Comparison of ENCODE assay signal across 8 cellular contexts in genomic region chr5:134174841-134175839, GRCh38. TPM values are rescaled to one million over a fixed set of nuclear protein-coding genes. Genes with fewer than 3 reads are reported as not detected.
DNase-seq lines count a peak whose midpoint lies in the region; ATAC-seq and TF ChIP-seq lines count a peak whose summit lies in the region.

No MANE protein-coding gene starts in this region.

- DNase-seq in GM03348 (ENCODE audit: low spot score) = peak; percentile 44
- peak; percentile 36 for DNase-seq in NAMALWA (ENCODE audit: low spot score)
- DNase-seq in ascending aorta (ENCODE audit: low spot score in 2 of 2) = no peak
- peak; percentile 31 for DNase-seq in kidney tubule cell (ENCODE audit: low spot score)
- no peak for DNase-seq in upper lobe of left lung
- no peak for DNase-seq in GM20000 (ENCODE audit: low spot score)

- ATAC-seq in upper lobe of left lung (ENCODE audit: low FRiP score in 2 of 2) = no peak
- no peak for ATAC-seq in HG02571 (IDR thresholded peaks at IDR 0.05; ENCODE audit: unreplicated experiment)
- ATAC-seq in GM19328 (IDR thresholded peaks at IDR 0.05; ENCODE audit: unreplicated experiment) = no peak

- WGBS in upper lobe of left lung, 2 donors = 22 to 28% methylated on average over 10 of the region's 10 CpGs

- no peak for TF ChIP-seq CTCF in ascending aorta (IDR thresholded peaks at IDR 0.05)
- TF ChIP-seq CTCF in upper lobe of left lung (IDR thresholded peaks at IDR 0.05) = no peak
- TF ChIP-seq CTCF in GM20000 (IDR thresholded peaks at IDR 0.05; ENCODE audit: extremely low read depth, missing control alignments) = no peak

- no peaks in the 10 kb centered on the region for H3K27me3 ChIP-seq in ascending aorta
- no peaks in the 10 kb centered on the region for H3K27me3 ChIP-seq in upper lobe of left lung

- peak overlapping the region; percentile 95 to 99 for H3K27ac ChIP-seq in ascending aorta
- H3K27ac ChIP-seq in upper lobe of left lung = peak overlapping the region in 3 of 4 donors; percentile 98 to 100 (median 99)

- intact Hi-C loops in ascending aorta (cut with DNase I) = no loop called here

- peak overlapping the region; percentile 83 to 94 for H3K4me3 ChIP-seq in ascending aorta
- H3K4me3 ChIP-seq in upper lobe of left lung = peak overlapping the region; percentile 59 to 92 (median 75)

- H3K36me3 ChIP-seq in ascending aorta (peaks cover 26 to 34% of the 10 kb centered on the region in 2 donors), upper lobe of left lung (peaks cover 15 to 35% (median 25%) of the 10 kb centered on the region in 4 donors)

- no peak for TF ChIP-seq EP300 in upper lobe of left lung (IDR thresholded peaks at IDR 0.05)

- H3K9me3 ChIP-seq in ascending aorta (no peaks in the 10 kb centered on the region), upper lobe of left lung (no peaks in the 10 kb centered on the region)

- peaks cover 2 to 28% of the 10 kb centered on the region in 2 donors for H3K4me1 ChIP-seq in ascending aorta
- H3K4me1 ChIP-seq in upper lobe of left lung = peaks cover 29 to 40% (median 36%) of the 10 kb centered on the region in 4 donors

- no peak for TF ChIP-seq POLR2A in upper lobe of left lung (IDR thresholded peaks at IDR 0.05)

RNA-seq across cellular contexts. Expression of gene SKP1, which starts 1.6 kb away (rescaled TPM):
- total RNA-seq in ascending aorta = 144 TPM
- total RNA-seq in upper lobe of left lung = 100 to 1,000 TPM in 5 of 6 donors, 10 to 100 TPM in 1; 24.1 to 232 (median 162) TPM

RNA-seq across cellular contexts. Expression of gene PPP2CA, which starts 50.7 kb away (rescaled TPM):
- total RNA-seq in ascending aorta (26.2 TPM), upper lobe of left lung (100 to 1,000 TPM in 4 of 6 donors, 10 to 100 TPM in 2; 62.9 to 246 (median 118) TPM)

Comparison
In these comparisons a context has a peak if more than half of its experiments do, and no peak if none do; other contexts are left out.
1. DNase-seq: peak in GM03348 (single experiment), NAMALWA (single experiment) and kidney tubule cell (single experiment); none in ascending aorta (0 of 2), upper lobe of left lung (0 of 2) and GM20000 (single experiment).